ENCODE assay signal across 19 cellular contexts in genomic region chr5:146368137-146368536, GRCh38. TPM values are rescaled to one million over a fixed set of nuclear protein-coding genes. Genes with fewer than 3 reads are reported as not detected.
DNase-seq lines count a peak whose midpoint lies in the region; ATAC-seq lines count a peak whose summit lies in the region.
"Had no signal": no experiment of that assay in that cellular context is flagged by ENCODE, and none has a peak within 500 bp of the region (broad histone marks: within the 10 kb centered on the region; RNA-seq: fewer than 3 reads in every experiment).

No MANE protein-coding gene starts in this region.

- ATAC-seq in HG03457 (IDR thresholded peaks at IDR 0.05; ENCODE audit: unreplicated experiment): no peak
- no peak for ATAC-seq in HG02840 (IDR thresholded peaks at IDR 0.05; ENCODE audit: low FRiP score, unreplicated experiment)
- no peak for ATAC-seq in HG03095 (IDR thresholded peaks at IDR 0.05; ENCODE audit: unreplicated experiment)

- peak; percentile 15 for DNase-seq in COLO829 (ENCODE audit: low spot score)
- DNase-seq in M059J (ENCODE audit: low read depth): peak; percentile 51
- peak; percentile 11 for DNase-seq in astrocyte of the hippocampus (ENCODE audit: low read depth, low spot score)
- peak; percentile 15 for DNase-seq in kidney tubule cell (ENCODE audit: low spot score)
- no peak for DNase-seq in midbrain (lab: John Stamatoyannopoulos, UW)
- DNase-seq: ACHN; CD4-positive, CD25-positive, alpha-beta regulatory T cell; DMS79; HCEC 1CT; NCI-H1417 treated with DMSO at 0.1 percent for 48 hours; NCI-H2029; NCI-H748 treated with DMSO at 0.1 percent for 48 hours; SK-N-SH had no signal

RNA-seq across cellular contexts. Expression of gene POU4F3, which starts 29.5 kb away (rescaled TPM):
- 0.10 and 0.17 TPM in 2 replicates for total RNA-seq in M059J (2014; rRNA removed; shearing (Covaris generic))
- total RNA-seq: NCI-H460; PC-9; T-helper 1 cell treated with Interleukin-12 subunit alpha and Interleukin-12 subunit beta and Interleukin-4 antibody, amounts not matched to agents 30 ng/mL and 1 ng/mL, for 36 hours had no signal
